Comparison of ENCODE assay signal across 13 cellular contexts in genomic region chr3:129345281-129345680, GRCh38.
A peak's percentile ranks its signal among the peaks of the same experiment; 100 is the strongest.
DNase-seq lines count a peak whose midpoint lies in the region; TF ChIP-seq lines count a peak whose summit lies in the region.
"Had no signal": no experiment of that assay in that cellular context is flagged by ENCODE, and none has a peak within 500 bp of the region (broad histone marks: within the 10 kb centered on the region; RNA-seq: fewer than 3 reads in every experiment).

No MANE protein-coding gene starts in this region.

- no peaks in the 10 kb centered on the region for H3K9me3 ChIP-seq in PC-9 (ENCODE audit: insufficient read depth, low read depth)
- H3K9me3 ChIP-seq in trophoblast cell (ENCODE audit: insufficient read depth, low read depth, low read length) = peaks cover 7% of the 10 kb centered on the region
- H3K9me3 ChIP-seq in adrenal gland (replicated peaks in 1 of 3) = no peaks in the 10 kb centered on the region
- H3K9me3 ChIP-seq: BE2C, Caco-2 had no signal

- H3K27me3 Mint-ChIP-seq in activated naive CD8-positive, alpha-beta T cell = peaks cover 8% of the 10 kb centered on the region
- peaks cover 29% of the 10 kb centered on the region for H3K27me3 Mint-ChIP-seq in activated naive CD8-positive, alpha-beta T cell treated with anti-CD3 and anti-CD28 coated beads for 36 hours
- peaks cover 19% of the 10 kb centered on the region for H3K27me3 Mint-ChIP-seq in nephron (ENCODE audit: low read depth)

- intact Hi-C loops in PC-9 (cut with micrococcal nuclease; ENCODE audit: unreplicated experiment) (no loop called here), adrenal gland (cut with DNase I) (no loop called here)

- H3K4me2 ChIP-seq in PC-9 (0 out of 2 replicates have a peak overlapping the region, but pooled peaks have one; percentile 56), trophoblast cell (ENCODE audit: low read length) (no peak overlapping the region)

- H2BK12ac ChIP-seq in trophoblast cell (ENCODE audit: low read length) = peak overlapping the region; percentile 39

- no peak overlapping the region for H3K23ac ChIP-seq in trophoblast cell (ENCODE audit: low read length)

- TF ChIP-seq CTCF in PC-9 (conservative IDR thresholded peaks at IDR 0.05) (no peak), nephron (IDR thresholded peaks at IDR 0.05; ENCODE audit: unreplicated experiment in 3 of 3) (no peak), adrenal gland (IDR thresholded peaks at IDR 0.05) (no peak)

- H3K27me3 ChIP-seq in PC-9 (ENCODE audit: insufficient read depth, low read depth) (no peaks in the 10 kb centered on the region), trophoblast cell (ENCODE audit: insufficient read depth, low read length) (no peaks in the 10 kb centered on the region), adrenal gland (no peaks in the 10 kb centered on the region)
- H3K27me3 ChIP-seq: BE2C had no signal

- no peaks in the 10 kb centered on the region for H3K9me2 ChIP-seq in PC-9 (ENCODE audit: insufficient read depth)

- no peak overlapping the region for H3K9ac ChIP-seq in trophoblast cell (ENCODE audit: low read length)

- H2BK120ac ChIP-seq in trophoblast cell (ENCODE audit: insufficient read depth, low read length, poor library complexity) = no peak overlapping the region

- POLR2A ChIA-PET in PC-9 (lab: Charles Lee; ENCODE audit: unreplicated experiment) = no interaction called here

- no peaks in the 10 kb centered on the region for H3K36me3 Mint-ChIP-seq in activated naive CD8-positive, alpha-beta T cell
- no peaks in the 10 kb centered on the region for H3K36me3 Mint-ChIP-seq in activated naive CD8-positive, alpha-beta T cell treated with anti-CD3 and anti-CD28 coated beads for 36 hours
- no peaks in the 10 kb centered on the region for H3K36me3 Mint-ChIP-seq in nephron (ENCODE audit: low read depth)
- H3K36me3 Mint-ChIP-seq: CD4-positive, CD25-positive, alpha-beta regulatory T cell; CD8-positive, alpha-beta memory T cell had no signal

- H3K79me2 ChIP-seq in PC-9 (ENCODE audit: low read depth) (no peaks in the 10 kb centered on the region), trophoblast cell (ENCODE audit: control insufficient read depth, insufficient read depth, low read length, poor library complexity) (peaks cover 2% of the 10 kb centered on the region)

- WGBS in trophoblast cell (ENCODE audit: extremely low coverage, insufficient coverage, insufficient read length) = no CpG with 5 or more reads among the region's 7 CpGs
- WGBS in adrenal gland, 4 donors = 85 to 89% (median 89%) methylated on average over 7 of the region's 7 CpGs

- CTCF ChIA-PET in PC-9 (lab: Charles Lee) = no interaction called here

- no peak overlapping the region for H4K8ac ChIP-seq in trophoblast cell (ENCODE audit: low read depth, low read length)

- H3K79me1 ChIP-seq in trophoblast cell (ENCODE audit: low read length) = no peaks in the 10 kb centered on the region

- H3K14ac ChIP-seq in trophoblast cell (ENCODE audit: low read length) = no peak overlapping the region

- H3K4me1 Mint-ChIP-seq in activated naive CD8-positive, alpha-beta T cell (ENCODE audit: low read depth) = no peaks in the 10 kb centered on the region
- H3K4me1 Mint-ChIP-seq in activated naive CD8-positive, alpha-beta T cell treated with anti-CD3 and anti-CD28 coated beads for 36 hours = peaks cover 3% of the 10 kb centered on the region
- peaks cover 27% of the 10 kb centered on the region for H3K4me1 Mint-ChIP-seq in nephron

- no peak overlapping the region for H3K18ac ChIP-seq in trophoblast cell (ENCODE audit: low read length)

- no peaks in the 10 kb centered on the region for H3K36me3 ChIP-seq in PC-9 (ENCODE audit: low read depth)
- no peaks in the 10 kb centered on the region for H3K36me3 ChIP-seq in trophoblast cell (ENCODE audit: control insufficient read depth in 1 of 2, insufficient read depth in 2 of 2, low read length in 2 of 2)
- no peaks in the 10 kb centered on the region for H3K36me3 ChIP-seq in adrenal gland (replicated peaks in 1 of 2)
- H3K36me3 ChIP-seq: BE2C had no signal

- BruUV-seq in PC-9 (replicated peaks; lab: Mats Ljungman, UMichigan) = no TSS peak

- peaks cover 32% of the 10 kb centered on the region for H3K4me1 ChIP-seq in PC-9 (replicated peaks; ENCODE audit: insufficient read depth)
- peaks cover 16 to 18% of the 10 kb centered on the region in 2 experiments for H3K4me1 ChIP-seq in trophoblast cell (ENCODE audit: control insufficient read depth in 1 of 2, insufficient read depth in 2 of 2, low read length in 2 of 2)
- H3K4me1 ChIP-seq in adrenal gland (replicated peaks in 1 of 2) = peaks cover 6 to 9% of the 10 kb centered on the region in 2 donors
- H3K4me1 ChIP-seq: Caco-2 had no signal

- H3K27ac ChIP-seq in PC-9 (no peak overlapping the region), trophoblast cell (ENCODE audit: low read depth, low read length) (no peak overlapping the region), adrenal gland (no peak overlapping the region)

- no peak overlapping the region for H4K91ac ChIP-seq in trophoblast cell (ENCODE audit: low read depth, low read length)

- no peak overlapping the region for H3K27ac Mint-ChIP-seq in activated naive CD8-positive, alpha-beta T cell
- H3K27ac Mint-ChIP-seq in activated naive CD8-positive, alpha-beta T cell treated with anti-CD3 and anti-CD28 coated beads for 36 hours = no peak overlapping the region
- no peak overlapping the region for H3K27ac Mint-ChIP-seq in nephron
- H3K27ac Mint-ChIP-seq: CD4-positive, CD25-positive, alpha-beta regulatory T cell had no signal

- H2AFZ ChIP-seq in PC-9 (no peak overlapping the region), trophoblast cell (ENCODE audit: insufficient read depth, low read length, poor library complexity) (no peak overlapping the region)

- H3K9me3 Mint-ChIP-seq in activated naive CD8-positive, alpha-beta T cell (ENCODE audit: low read depth) = no peaks in the 10 kb centered on the region
- H3K9me3 Mint-ChIP-seq in activated naive CD8-positive, alpha-beta T cell treated with anti-CD3 and anti-CD28 coated beads for 36 hours = no peaks in the 10 kb centered on the region
- H3K9me3 Mint-ChIP-seq in nephron = peaks cover 3% of the 10 kb centered on the region
- H3K9me3 Mint-ChIP-seq: CD8-positive, alpha-beta memory T cell had no signal

- H2BK5ac ChIP-seq in trophoblast cell (ENCODE audit: low read depth, low read length, poor library complexity) = no peak overlapping the region

- H3K4me3 Mint-ChIP-seq in activated naive CD8-positive, alpha-beta T cell = peak overlapping the region; percentile 27
- H3K4me3 Mint-ChIP-seq in activated naive CD8-positive, alpha-beta T cell treated with anti-CD3 and anti-CD28 coated beads for 36 hours = no peak overlapping the region
- peak overlapping the region in 2 of 3 experiments; percentile 19 to 55 for H3K4me3 Mint-ChIP-seq in nephron

- no peak for TF ChIP-seq POLR2A in adrenal gland (IDR thresholded peaks at IDR 0.05)

- no peak overlapping the region for H4K12ac ChIP-seq in trophoblast cell (ENCODE audit: low read depth, low read length)

- H3K4me3 ChIP-seq in PC-9 (no peak overlapping the region), trophoblast cell (ENCODE audit: low read depth, low read length) (no peak overlapping the region), adrenal gland (no peak overlapping the region)

- no peaks in the 10 kb centered on the region for H4K20me1 ChIP-seq in PC-9 (ENCODE audit: insufficient read depth)

- H3K4ac ChIP-seq in trophoblast cell (ENCODE audit: low read depth, low read length) = no peak overlapping the region

- DNase-seq in activated naive CD8-positive, alpha-beta T cell treated with anti-CD3 and anti-CD28 coated beads for 36 hours = no peak
- DNase-seq in PC-9 (no peak), trophoblast cell (no peak), T-helper 2 cell (no peak), NCI-H446 treated with DMSO at 0.1 percent for 48 hours (lab: John Stamatoyannopoulos, UW) (no peak), adrenal gland (no peak)
- DNase-seq: BE2C; Caco-2; CD4-positive, CD25-positive, alpha-beta regulatory T cell; CD8-positive, alpha-beta memory T cell; HCEC 1CT had no signal

- H3F3A ChIP-seq in PC-9 (ENCODE audit: insufficient read depth, low read depth) = peaks cover 9% of the 10 kb centered on the region; the same call in 1 of the 2 replicates

- H2AK5ac ChIP-seq in trophoblast cell (ENCODE audit: low read length) = no peak overlapping the region
